ENCODE assay signal across 8 cellular contexts in the genomic region with DNA sequence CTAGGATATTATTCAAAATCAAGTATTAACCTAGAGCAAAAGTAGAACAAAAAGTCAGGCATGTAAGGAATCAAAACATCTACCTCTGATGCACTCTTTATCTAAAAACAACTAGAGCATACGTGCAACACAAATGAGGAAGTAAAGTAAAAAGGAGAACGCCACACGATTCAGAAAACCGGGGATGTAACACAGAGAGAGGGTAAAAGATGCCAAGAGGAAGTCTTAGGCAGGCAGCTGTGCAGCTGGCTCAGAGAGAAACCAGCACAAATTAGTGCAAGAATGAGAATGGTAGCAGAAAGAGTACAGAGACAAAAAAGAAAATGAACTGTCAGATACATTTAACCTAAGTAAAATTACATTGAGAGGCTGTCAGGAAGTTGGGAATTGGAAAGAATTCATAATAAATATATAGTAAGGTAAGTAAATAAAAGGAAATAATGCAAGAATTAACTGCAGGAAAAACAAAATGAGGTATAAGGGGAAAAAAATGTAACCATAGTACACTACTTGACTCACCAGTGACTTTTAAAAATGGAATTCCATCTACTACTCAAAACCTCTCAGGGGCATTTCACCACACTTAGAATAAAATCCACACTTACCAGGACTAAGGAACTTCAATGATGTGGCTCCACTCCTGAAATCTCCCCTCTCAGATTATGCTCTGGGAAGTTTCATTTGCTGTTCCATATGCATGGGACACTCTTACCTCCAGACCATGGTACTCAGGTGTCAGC. TPM values are rescaled to one million over a fixed set of nuclear protein-coding genes. Genes with fewer than 3 reads are reported as not detected.
DNase-seq lines count a peak whose midpoint lies in the region; ATAC-seq and TF ChIP-seq lines count a peak whose summit lies in the region.

No MANE protein-coding gene starts in this region.

- no peaks in the 10 kb centered on the region for H3K4me1 ChIP-seq in tibial artery

- H3K27ac Mint-ChIP-seq in activated T-cell treated with anti-CD3 and anti-CD28 coated beads, Interleukin-2, amount 50 U/mL, for 72 hours, result no peak overlapping the region

- H3K9me3 ChIP-seq in tibial artery, result no peaks in the 10 kb centered on the region

- H3K27me3 ChIP-seq in brain microvascular endothelial cell (replicated peaks) (no peaks in the 10 kb centered on the region), tibial artery (no peaks in the 10 kb centered on the region)

- H3K27me3 Mint-ChIP-seq in activated T-cell treated with anti-CD3 and anti-CD28 coated beads, Interleukin-2, amount 50 U/mL, for 72 hours (ENCODE audit: low read depth), result peaks cover 34% of the 10 kb centered on the region

- intact Hi-C loops in tibial artery (cut with DNase I; ENCODE audit: low total_unique reads), result no loop called here

- ATAC-seq in GM21381 (IDR thresholded peaks at IDR 0.05; ENCODE audit: unreplicated experiment), result peak; percentile 90
- peak; percentile 97 for ATAC-seq in HG03442 (IDR thresholded peaks at IDR 0.05; ENCODE audit: unreplicated experiment)
- no peak for ATAC-seq in activated T-cell treated with anti-CD3 and anti-CD28 coated beads, Interleukin-2, amount 50 U/mL, for 72 hours (replicated peaks in 1 of 2)

- peaks cover 12% of the 10 kb centered on the region for H3K4me1 Mint-ChIP-seq in activated T-cell treated with anti-CD3 and anti-CD28 coated beads, Interleukin-2, amount 50 U/mL, for 72 hours (ENCODE audit: low read depth)

- in situ Hi-C loops in brain microvascular endothelial cell (cut with HindIII; ENCODE audit: low pct_ligation_motif_present, low sequenced_read_pairs), result no loop called here

- peak; percentile 54 for DNase-seq in EL
- DNase-seq in brain microvascular endothelial cell, result no peak
- DNase-seq in NCI-H2107 treated with DMSO at 0.1 percent for 48 hours (lab: John Stamatoyannopoulos, UW; ENCODE audit: unreplicated experiment), result no peak
- DNase-seq in tibial artery, result no peak
- no peak for DNase-seq in activated CD4-positive, alpha-beta T cell treated with anti-CD3 and anti-CD28 coated beads for 48 hours
- no peak for DNase-seq in activated T-cell treated with anti-CD3 and anti-CD28 coated beads, Interleukin-2, amount 50 U/mL, for 72 hours

- peaks cover 0 to 1% of the 10 kb centered on the region in 2 donors for H3K36me3 Mint-ChIP-seq in activated T-cell treated with anti-CD3 and anti-CD28 coated beads, Interleukin-2, amount 50 U/mL, for 72 hours (ENCODE audit: insufficient read depth in 2 of 2)

- H3K27ac ChIP-seq in brain microvascular endothelial cell (peak overlapping the region; percentile 36), tibial artery (no peak overlapping the region)

- no peak overlapping the region for H3K4me3 ChIP-seq in brain microvascular endothelial cell (ENCODE audit: low read depth, low read length)
- H3K4me3 ChIP-seq in tibial artery, result no peak overlapping the region

- no peaks in the 10 kb centered on the region for H3K9me3 Mint-ChIP-seq in activated T-cell treated with anti-CD3 and anti-CD28 coated beads, Interleukin-2, amount 50 U/mL, for 72 hours

- TF ChIP-seq CTCF in brain microvascular endothelial cell (IDR thresholded peaks at IDR 0.05; ENCODE audit: low read depth, low read length, missing control alignments) (no peak), tibial artery (IDR thresholded peaks at IDR 0.05) (no peak)

- H3K4me3 Mint-ChIP-seq in activated T-cell treated with anti-CD3 and anti-CD28 coated beads, Interleukin-2, amount 50 U/mL, for 72 hours, result peak overlapping the region in 1 of 2 donors; percentile 13

- peaks cover 2% of the 10 kb centered on the region for H3K36me3 ChIP-seq in brain microvascular endothelial cell (replicated peaks)
- no peaks in the 10 kb centered on the region for H3K36me3 ChIP-seq in tibial artery

RNA-seq across cellular contexts. Expression of a gene that starts 17.1 kb away (rescaled TPM):
- total RNA-seq in activated T-cell treated with anti-CD3 and anti-CD28 coated beads, Interleukin-2, amount 50 U/mL, for 72 hours, result 10 to 100 TPM; 53.4 to 71.1 TPM

Comparison
In these comparisons a context has a peak if more than half of its experiments do, and no peak if none do; other contexts are left out.
1. ATAC-seq: peak in GM21381 (single experiment) and HG03442 (single experiment); none in activated T-cell treated with anti-CD3 and anti-CD28 coated beads, Interleukin-2, amount 50 U/mL, for 72 hours (0 of 2).